23 cellular contexts compared by ENCODE assay signal in genomic region chr2:25383806-25384205, GRCh38. TPM values are rescaled to one million over a fixed set of nuclear protein-coding genes. Genes with fewer than 3 reads are reported as not detected.
DNase-seq lines count a peak whose midpoint lies in the region; ATAC-seq and TF ChIP-seq lines count a peak whose summit lies in the region.
"Had no signal": no experiment of that assay in that cellular context is flagged by ENCODE, and none has a peak within 500 bp of the region (broad histone marks: within the 10 kb centered on the region; RNA-seq: fewer than 3 reads in every experiment).

No MANE protein-coding gene starts in this region.

- TF ChIP-seq POLR2A in right lobe of liver (IDR thresholded peaks at IDR 0.05) = no peak

- H2AK5ac ChIP-seq in trophoblast cell (ENCODE audit: low read length) = no peak overlapping the region

- H2BK12ac ChIP-seq in trophoblast cell (ENCODE audit: low read length) = no peak overlapping the region

- H3K9me3 ChIP-seq in endodermal cell (ENCODE audit: control insufficient read depth, low read length) = no peaks in the 10 kb centered on the region
- H3K9me3 ChIP-seq in trophoblast cell (ENCODE audit: insufficient read depth, low read depth, low read length) = peaks cover 2% of the 10 kb centered on the region
- no peaks in the 10 kb centered on the region for H3K9me3 ChIP-seq in SK-N-SH
- H3K9me3 ChIP-seq in right lobe of liver = no peaks in the 10 kb centered on the region
- H3K9me3 ChIP-seq: SJSA1 had no signal

- H3K4ac ChIP-seq in trophoblast cell (ENCODE audit: low read depth, low read length) = no peak overlapping the region

- H2AFZ ChIP-seq in GM23338 = no peak overlapping the region
- no peak overlapping the region for H2AFZ ChIP-seq in trophoblast cell (ENCODE audit: insufficient read depth, low read length, poor library complexity)
- no peak overlapping the region for H2AFZ ChIP-seq in SK-N-SH (ENCODE audit: low read depth)

- H3K36me3 Mint-ChIP-seq in GM23338 (ENCODE audit: low read depth) (peaks cover 15% of the 10 kb centered on the region), endodermal cell (ENCODE audit: low read depth) (peaks cover 13% of the 10 kb centered on the region)

- H2BK5ac ChIP-seq in trophoblast cell (ENCODE audit: low read depth, low read length, poor library complexity) = no peak overlapping the region

- H3K27me3 ChIP-seq in GM23338 (ENCODE audit: insufficient read depth) = no peaks in the 10 kb centered on the region
- H3K27me3 ChIP-seq in H7 (ENCODE audit: control insufficient read depth, insufficient read depth, low read length) = no peaks in the 10 kb centered on the region
- no peaks in the 10 kb centered on the region for H3K27me3 ChIP-seq in endodermal cell (ENCODE audit: control insufficient read depth, insufficient read depth, low read length, poor library complexity, severe bottlenecking)
- no peaks in the 10 kb centered on the region for H3K27me3 ChIP-seq in trophoblast cell (ENCODE audit: insufficient read depth, low read length)
- no peaks in the 10 kb centered on the region for H3K27me3 ChIP-seq in SK-N-SH (ENCODE audit: insufficient read depth)
- H3K27me3 ChIP-seq in right lobe of liver = no peaks in the 10 kb centered on the region
- H3K27me3 ChIP-seq: BLaER1, SJSA1 had no signal

- no peak overlapping the region for H4K91ac ChIP-seq in trophoblast cell (ENCODE audit: low read depth, low read length)

- TF ChIP-seq EP300 in SK-N-SH (IDR thresholded peaks at IDR 0.05; ENCODE audit: borderline replicate concordance in 1 of 2, low read depth in 1 of 2, low read length in 1 of 2) = no peak

- ATAC-seq in GM23338 (peak; percentile 58), HG03280 (IDR thresholded peaks at IDR 0.05; ENCODE audit: unreplicated experiment) (no peak), right lobe of liver (no peak)
- ATAC-seq: Panc1 had no signal

- H3K9me3 Mint-ChIP-seq in GM23338 (0 out of 3 replicates have a peak, but pooled peaks cover 4% of the 10 kb centered on the region), endodermal cell (peaks cover 8% of the 10 kb centered on the region)
- H3K9me3 Mint-ChIP-seq: CD4-positive, alpha-beta T cell; HFFc6 had no signal

- DNase-seq in GM23338 (ENCODE audit: low spot score) (no peak), H7 (peak; percentile 22), endodermal cell (peak; percentile 41), trophoblast cell (no peak), SK-N-SH (no peak), right lobe of liver (no peak)
- DNase-seq: CD4-positive, alpha-beta T cell; COR-L47; DMS79; H9; HFFc6; MV-4-11; NCI-H1105 treated with DMSO at 0.1 percent for 48 hours; NCI-H1694; NCI-H2081; NCI-H2171 treated with DMSO at 0.1 percent for 48 hours; NCI-H524 treated with DMSO at 0.1 percent for 48 hours; NCI-H82 had no signal

- H2BK120ac ChIP-seq in trophoblast cell (ENCODE audit: insufficient read depth, low read length, poor library complexity) = no peak overlapping the region

- H3K27ac ChIP-seq in GM23338 (ENCODE audit: low read depth) (no peak overlapping the region), endodermal cell (ENCODE audit: low read depth, low read length) (no peak overlapping the region), trophoblast cell (ENCODE audit: low read depth, low read length) (no peak overlapping the region), SK-N-SH (ENCODE audit: low read depth in 2 of 2, low read length in 1 of 2) (no peak overlapping the region), right lobe of liver (no peak overlapping the region)
- H3K27ac ChIP-seq: BLaER1, KMS-11, SJSA1 had no signal

- H3K14ac ChIP-seq in trophoblast cell (ENCODE audit: low read length) = no peak overlapping the region

- H3F3A ChIP-seq in GM23338 (replicated peaks; ENCODE audit: low read depth) (no peaks in the 10 kb centered on the region), SK-N-SH (replicated peaks; ENCODE audit: insufficient read depth) (no peaks in the 10 kb centered on the region)

- intact Hi-C loops in right lobe of liver (cut with DNase I) = no loop called here

- no peak overlapping the region for H3K4me3 ChIP-seq in GM23338
- H3K4me3 ChIP-seq in H7 (ENCODE audit: insufficient read depth, low read depth, low read length) = no peak overlapping the region
- H3K4me3 ChIP-seq in endodermal cell (ENCODE audit: low read length) = no peak overlapping the region
- peak overlapping the region; percentile 52 for H3K4me3 ChIP-seq in trophoblast cell (ENCODE audit: low read depth, low read length)
- H3K4me3 ChIP-seq in SK-N-SH (ENCODE audit: low read depth in 2 of 2, low read length in 1 of 2) = no peak overlapping the region
- H3K4me3 ChIP-seq in right lobe of liver = no peak overlapping the region
- H3K4me3 ChIP-seq: BLaER1, SJSA1 had no signal

- H3K4me3 Mint-ChIP-seq in GM23338 = no peak overlapping the region
- H3K4me3 Mint-ChIP-seq in endodermal cell = no peak overlapping the region
- H3K4me3 Mint-ChIP-seq: CD4-positive, alpha-beta T cell; H9; HFFc6 had no signal

- H3K79me2 ChIP-seq in GM23338 (replicated peaks; ENCODE audit: insufficient read depth) = no peaks in the 10 kb centered on the region
- H3K79me2 ChIP-seq in trophoblast cell (ENCODE audit: control insufficient read depth, insufficient read depth, low read length, poor library complexity) = no peaks in the 10 kb centered on the region
- no peaks in the 10 kb centered on the region for H3K79me2 ChIP-seq in SK-N-SH (ENCODE audit: insufficient read depth)

- H3K23ac ChIP-seq in trophoblast cell (ENCODE audit: low read length) = no peak overlapping the region

- H3K9me2 ChIP-seq in GM23338 (ENCODE audit: insufficient read depth) (no peaks in the 10 kb centered on the region), SK-N-SH (no peaks in the 10 kb centered on the region)

- TF ChIP-seq RAD21 in SK-N-SH (IDR thresholded peaks at IDR 0.05; ENCODE audit: low read length) = no peak

- H3K9ac ChIP-seq in endodermal cell (ENCODE audit: extremely low read depth, low read length, poor library complexity, severe bottlenecking) = no peak overlapping the region
- H3K9ac ChIP-seq in trophoblast cell (ENCODE audit: low read length) = no peak overlapping the region
- no peak overlapping the region for H3K9ac ChIP-seq in SK-N-SH
- H3K9ac ChIP-seq: BLaER1, KMS-11 had no signal

- H3K79me1 ChIP-seq in trophoblast cell (ENCODE audit: low read length) = no peaks in the 10 kb centered on the region

- WGBS in endodermal cell (ENCODE audit: insufficient coverage in 1 of 2, insufficient read length in 1 of 2), 2 experiments = 94 to 100% methylated on average over 5 to 9 of the region's 9 CpGs
- WGBS in trophoblast cell (ENCODE audit: extremely low coverage, insufficient coverage, insufficient read length) = no CpG with 5 or more reads among the region's 9 CpGs
- WGBS in SK-N-SH (ENCODE audit: low lambda C conversion rate) = 95% methylated on average over 9 of the region's 9 CpGs
- 100% methylated on average over 4 of the region's 9 CpGs for WGBS in right lobe of liver (ENCODE audit: insufficient coverage, low coverage, low lambda C conversion rate, missing lambda C conversion rate)

- POLR2A ChIA-PET in SK-N-SH (lab: Yijun Ruan, JAX) = no interaction called here

- H3K4me1 ChIP-seq in GM23338 (ENCODE audit: insufficient read depth) (no peaks in the 10 kb centered on the region), endodermal cell (ENCODE audit: control insufficient read depth, insufficient read depth, low read length) (no peaks in the 10 kb centered on the region), trophoblast cell (ENCODE audit: control insufficient read depth in 1 of 2, insufficient read depth in 2 of 2, low read length in 2 of 2) (peaks cover under 1 to 2% of the 10 kb centered on the region in 2 experiments), SK-N-SH (ENCODE audit: control insufficient read depth in 1 of 2, insufficient read depth in 2 of 2, low read depth in 1 of 2, low read length in 1 of 2) (no peaks in the 10 kb centered on the region; a peak in 1 of 4 replicates), right lobe of liver (no peaks in the 10 kb centered on the region)
- H3K4me1 ChIP-seq: SJSA1 had no signal

- H3K18ac ChIP-seq in trophoblast cell (ENCODE audit: low read length) = no peak overlapping the region

- H4K20me1 ChIP-seq in GM23338 (replicated peaks; ENCODE audit: insufficient read depth) (0 out of 2 replicates have a peak, but pooled peaks cover 4% of the 10 kb centered on the region), SK-N-SH (ENCODE audit: insufficient read depth) (no peaks in the 10 kb centered on the region)
- H4K20me1 ChIP-seq: BLaER1 had no signal

- no peaks in the 10 kb centered on the region for H3K36me3 ChIP-seq in GM23338 (ENCODE audit: insufficient read depth)
- H3K36me3 ChIP-seq in H7 (replicated peaks; ENCODE audit: control insufficient read depth, insufficient read depth, low read length) = no peaks in the 10 kb centered on the region; the same call in 1 of the 2 replicates
- no peaks in the 10 kb centered on the region for H3K36me3 ChIP-seq in endodermal cell (ENCODE audit: control insufficient read depth, insufficient read depth, low read length)
- no peaks in the 10 kb centered on the region for H3K36me3 ChIP-seq in trophoblast cell (ENCODE audit: control insufficient read depth in 1 of 2, insufficient read depth in 2 of 2, low read length in 2 of 2)
- no peaks in the 10 kb centered on the region for H3K36me3 ChIP-seq in SK-N-SH (replicated peaks in 1 of 2; ENCODE audit: control insufficient read depth in 1 of 2, insufficient read depth in 2 of 2, low read length in 1 of 2)
- H3K36me3 ChIP-seq in right lobe of liver = no peaks in the 10 kb centered on the region
- H3K36me3 ChIP-seq: SJSA1 had no signal

- CTCF ChIA-PET in SK-N-SH (lab: Yijun Ruan, JAX) = interaction anchor here (1.8 to 4.3 kb wide), 2 partner anchors 23 to 155 kb away, joined by 8 to 31 read pairs; no protein-coding TSS in a partner anchor

- H3K4me2 ChIP-seq in GM23338 (no peak overlapping the region), trophoblast cell (ENCODE audit: low read length) (no peak overlapping the region), SK-N-SH (no peak overlapping the region)
- H3K4me2 ChIP-seq: BLaER1, KMS-11 had no signal

- no peak overlapping the region for H4K8ac ChIP-seq in trophoblast cell (ENCODE audit: low read depth, low read length)

- H3K27me3 Mint-ChIP-seq in GM23338 (ENCODE audit: insufficient read depth, low read depth, poor library complexity) (peaks cover 4% of the 10 kb centered on the region), endodermal cell (ENCODE audit: insufficient read depth) (peaks cover 5% of the 10 kb centered on the region)
- H3K27me3 Mint-ChIP-seq: CD4-positive, alpha-beta T cell had no signal

- H4K12ac ChIP-seq in trophoblast cell (ENCODE audit: low read depth, low read length) = no peak overlapping the region

- H3K27ac Mint-ChIP-seq in GM23338 = no peak overlapping the region
- H3K27ac Mint-ChIP-seq in endodermal cell = no peak overlapping the region
- H3K27ac Mint-ChIP-seq: CD4-positive, alpha-beta T cell; H9; HFFc6 had no signal

- TF ChIP-seq CTCF in GM23338 (conservative IDR thresholded peaks at IDR 0.05; ENCODE audit: low read depth in 2 of 2) = no peak
- no peak for TF ChIP-seq CTCF in endodermal cell (conservative IDR thresholded peaks at IDR 0.05)
- TF ChIP-seq CTCF in SK-N-SH (IDR thresholded peaks at IDR 0.05) = no peak
- no peak for TF ChIP-seq CTCF in right lobe of liver (IDR thresholded peaks at IDR 0.05)

- H3K4me1 Mint-ChIP-seq in GM23338 (peaks cover 11% of the 10 kb centered on the region), endodermal cell (peaks cover 21% of the 10 kb centered on the region)

RNA-seq across cellular contexts. Expression of gene DNMT3A, which starts 42.1 kb away (rescaled TPM):
- 67.2 and 80.4 TPM in 2 replicates for total RNA-seq in GM23338 (2014; rRNA removed; shearing (Covaris generic))
- polyA plus RNA-seq in GM23338 (2016; fragmentation: Nextera tagmentation; extraction: Ambion mirVana) (42.9 and 47.2 TPM in 2 replicates), SK-N-SH (2012; rRNA removed) (5.5 and 5.6 TPM in 2 replicates)
- 48.6 and 63.1 TPM in 2 replicates for total RNA-seq in H7 (2014; rRNA removed; shearing (Covaris generic))
- total RNA-seq in endodermal cell (100 to 1,000 TPM; 124 to 139 TPM), right lobe of liver (10 to 100 TPM in 3 of 6 experiments, 1 to 10 TPM in 3; 4.9 to 13.3 (median 9.3) TPM)
- polyA plus RNA-seq in endodermal cell (2013, experiment 1 of 2) = 68.6 TPM
- 67.9 TPM for polyA plus RNA-seq in endodermal cell (2013, experiment 2 of 2)
- polyA plus RNA-seq in trophoblast cell (2013) = 23.3 and 25.8 TPM in 2 replicates
- 2.3 and 2.6 TPM in 2 replicates for polyA plus RNA-seq in SK-N-SH (2012; cell fraction: cytosol; rRNA removed)
- 18.6 and 20.2 TPM in 2 replicates for polyA plus RNA-seq in SK-N-SH (2012; cell fraction: nucleus; rRNA removed)

Comparison
In these comparisons a context has a peak if more than half of its experiments do, and no peak if none do; other contexts are left out.
1. DNase-seq: peak in H7 (single experiment) and endodermal cell (single experiment); none in GM23338 (single experiment), trophoblast cell (0 of 2), SK-N-SH (single experiment) and right lobe of liver (0 of 3).